8 cellular contexts compared by ENCODE assay signal in the genomic region with DNA sequence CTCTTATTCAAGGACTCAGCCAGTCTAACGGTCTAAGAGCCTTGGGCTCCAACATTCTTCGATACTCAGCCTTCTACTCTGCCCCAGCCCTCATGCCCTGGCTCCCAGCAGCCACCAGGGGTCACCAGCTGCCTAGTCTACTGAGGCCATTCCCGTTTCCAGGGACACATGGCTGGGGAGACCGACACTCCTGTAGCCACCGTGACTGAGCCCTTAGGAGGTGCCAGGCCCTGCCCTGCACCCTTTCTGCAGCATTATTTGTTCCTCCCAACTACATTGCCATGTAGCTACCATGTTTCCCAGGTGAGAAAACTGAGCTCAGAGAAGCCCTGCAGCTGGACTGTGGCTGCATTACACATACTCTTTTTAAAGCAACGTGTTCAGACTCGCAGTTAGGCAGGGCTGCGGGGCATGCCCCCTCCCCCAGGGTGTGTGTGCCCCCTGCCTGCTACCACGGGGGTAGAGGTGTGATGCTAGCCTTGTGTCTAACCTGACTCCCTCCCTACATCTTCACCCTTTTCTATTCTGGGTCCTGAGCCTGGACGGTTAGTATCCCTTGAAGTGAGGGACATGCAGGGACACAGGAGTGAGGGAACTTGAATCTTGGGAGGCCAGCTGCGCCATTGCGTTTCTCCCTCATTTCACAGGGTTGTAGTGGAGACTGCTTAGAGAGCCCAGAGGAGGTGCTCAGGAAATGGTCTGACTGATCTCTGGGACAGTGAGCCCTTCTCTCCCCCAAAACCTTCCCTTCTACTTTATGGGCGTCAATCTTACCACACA. TPM values are rescaled to one million over a fixed set of nuclear protein-coding genes. Genes with fewer than 3 reads are reported as not detected.
DNase-seq lines count a peak whose midpoint lies in the region; ATAC-seq, FAIRE-seq and TF ChIP-seq lines count a peak whose summit lies in the region.

No MANE protein-coding gene starts in this region.

- H3K36me3 Mint-ChIP-seq in activated naive CD4-positive, alpha-beta T cell treated with anti-CD3 and anti-CD28 coated beads, Interleukin-2, amount 10 ng/mL, durations not matched to agents 7 days and 5 days: peaks cover 38% of the 10 kb centered on the region
- H3K36me3 Mint-ChIP-seq in osteocyte (ENCODE audit: unreplicated experiment): peaks cover 6% of the 10 kb centered on the region

- ATAC-seq in HG03442 (IDR thresholded peaks at IDR 0.05; ENCODE audit: unreplicated experiment): no peak

- H3K4me3 Mint-ChIP-seq in activated naive CD4-positive, alpha-beta T cell treated with anti-CD3 and anti-CD28 coated beads, Interleukin-2, amount 10 ng/mL, durations not matched to agents 7 days and 5 days: no peak overlapping the region
- no peak overlapping the region for H3K4me3 Mint-ChIP-seq in osteocyte (ENCODE audit: unreplicated experiment)

- H3K27me3 Mint-ChIP-seq in activated naive CD4-positive, alpha-beta T cell treated with anti-CD3 and anti-CD28 coated beads, Interleukin-2, amount 10 ng/mL, durations not matched to agents 7 days and 5 days: no peaks in the 10 kb centered on the region
- no peaks in the 10 kb centered on the region for H3K27me3 Mint-ChIP-seq in osteocyte (ENCODE audit: unreplicated experiment)

- H3K27ac Mint-ChIP-seq in activated naive CD4-positive, alpha-beta T cell treated with anti-CD3 and anti-CD28 coated beads, Interleukin-2, amount 10 ng/mL, durations not matched to agents 7 days and 5 days: peak overlapping the region; percentile 76
- H3K27ac Mint-ChIP-seq in osteocyte (ENCODE audit: unreplicated experiment): no peak overlapping the region

- DNase-seq in EH (ENCODE audit: low read depth) (peak; percentile 84), LoVo (ENCODE audit: low spot score) (peak; percentile 66), RCC 7860 (ENCODE audit: low spot score) (peak; percentile 47), germinal center (ENCODE audit: low spot score) (peak; percentile 35), osteocyte (ENCODE audit: extremely low spot score, unreplicated experiment) (peak; percentile 93), GM19238 (ENCODE audit: insufficient read length, low spot score) (no peak)
- peak; percentile 66 for DNase-seq in activated naive CD4-positive, alpha-beta T cell treated with anti-CD3 and anti-CD28 coated beads, Interleukin-2, amount 10 ng/mL, durations not matched to agents 7 days and 5 days

- CTCF ChIA-PET in activated naive CD4-positive, alpha-beta T cell treated with anti-CD3 and anti-CD28 coated beads, Interleukin-2, amount 10 ng/mL, durations not matched to agents 7 days and 5 days (lab: Charles Lee): interaction anchor here (0.6 to 11.5 kb wide), 22 partner anchors 9 to 457 kb away, joined by 3 to 180 read pairs (median 4); no protein-coding TSS in a partner anchor

- no peaks in the 10 kb centered on the region for H3K9me3 Mint-ChIP-seq in activated naive CD4-positive, alpha-beta T cell treated with anti-CD3 and anti-CD28 coated beads, Interleukin-2, amount 10 ng/mL, durations not matched to agents 7 days and 5 days
- H3K9me3 Mint-ChIP-seq in osteocyte (ENCODE audit: unreplicated experiment): no peaks in the 10 kb centered on the region

- no peak for FAIRE-seq in RCC 7860 (lab: Jason Lieb, UNC)

- peak; percentile 99 for TF ChIP-seq CTCF in osteocyte (IDR thresholded peaks at IDR 0.05)

- peaks cover 31% of the 10 kb centered on the region for H3K4me1 Mint-ChIP-seq in activated naive CD4-positive, alpha-beta T cell treated with anti-CD3 and anti-CD28 coated beads, Interleukin-2, amount 10 ng/mL, durations not matched to agents 7 days and 5 days
- peaks cover 22% of the 10 kb centered on the region for H3K4me1 Mint-ChIP-seq in osteocyte (ENCODE audit: unreplicated experiment)

RNA-seq across cellular contexts. Expression of gene ATG16L2, which starts 17.5 kb away (rescaled TPM):
- total RNA-seq in osteocyte: 17.1 and 18.2 TPM in 2 replicates

RNA-seq across cellular contexts. Expression of gene STARD10, which starts 37.9 kb away (rescaled TPM):
- 27.7 and 35.3 TPM in 2 replicates for total RNA-seq in osteocyte
